ENCODE assay signal across 13 cellular contexts in genomic region chrX:23845316-23845932, GRCh38.
DNase-seq lines count a peak whose midpoint lies in the region; ATAC-seq and TF ChIP-seq lines count a peak whose summit lies in the region.
"Had no signal": no experiment of that assay in that cellular context is flagged by ENCODE, and none has a peak within 500 bp of the region (broad histone marks: within the 10 kb centered on the region; RNA-seq: fewer than 3 reads in every experiment).

No MANE protein-coding gene starts in this region.

- H3K4me1 ChIP-seq in spleen = peaks cover 0 to 19% (median 0%) of the 10 kb centered on the region in 6 donors

- TF ChIP-seq POLR2A in spleen (IDR thresholded peaks at IDR 0.05) = no peak

- DNase-seq in LoVo (ENCODE audit: low spot score) (peak; percentile 18), caudate nucleus (lab: John Stamatoyannopoulos, UW) (no peak), left lobe of liver (ENCODE audit: low spot score) (no peak), spleen (no peak), HK-2 (ENCODE audit: unreplicated experiment) (no peak), NCI-H187 (lab: John Stamatoyannopoulos, UW) (no peak)
- no peak for DNase-seq in NK-92 treated with Interleukin-12 subunit alpha and Interleukin-12 subunit beta, amount 100 ng/mL, for 24 hours (lab: John Stamatoyannopoulos, UW)
- DNase-seq: activated CD8-positive, alpha-beta memory T cell treated with anti-CD3 and anti-CD28 coated beads, Interleukin-2, amount 50 U/mL, for 4 hours; DMS79 treated with DMSO at 0.1 percent for 48 hours; NCI-H345 had no signal

- intact Hi-C loops in spleen (cut with DNase I; ENCODE audit: low total_unique reads) = no loop called here

- peak overlapping the region; percentile 40 for H3K27ac ChIP-seq in caudate nucleus (ENCODE audit: low read depth, low read length)
- peak overlapping the region in 7 of 8 donors; percentile 11 to 76 (median 66) for H3K27ac ChIP-seq in spleen
- H3K27ac ChIP-seq: KMS-11 had no signal

- no peaks in the 10 kb centered on the region for H3K36me3 ChIP-seq in spleen

- no peaks in the 10 kb centered on the region for H3K9me3 ChIP-seq in spleen

- no peak overlapping the region for H3K4me3 ChIP-seq in spleen

- no peak for TF ChIP-seq CTCF in spleen (IDR thresholded peaks at IDR 0.05 in 8 of 11, conservative IDR thresholded peaks at IDR 0.05 in 3 of 11)

- no peaks in the 10 kb centered on the region for H3K27me3 ChIP-seq in spleen (replicated peaks in 1 of 7)

- ATAC-seq in left lobe of liver = peak; percentile 78
- no peak for ATAC-seq in GM18861 (IDR thresholded peaks at IDR 0.05; ENCODE audit: unreplicated experiment)
- ATAC-seq: natural killer cell treated with Interleukin-12 subunit alpha and Interleukin-12 subunit beta and Interleukin-15 and Interleukin-18, amount 100 ng/mL, for 72 hours had no signal

- 28 to 51% (median 46%) methylated on average over 3 of the region's 3 CpGs for whole genome bisulfite sequencing in spleen, 5 donors
